1 cellular context compared by ENCODE assay signal in genomic region chr9:129655142-129655541, GRCh38.
TF ChIP-seq lines count a peak whose summit lies in the region.

No MANE protein-coding gene starts in this region.

TF ChIP-seq in IMR-90, 13 proteins besides CTCF, POLR2A, EP300 and RAD21:
- TF ChIP-seq RFX5 (IDR thresholded peaks at IDR 0.05; ENCODE audit: low read depth, low read length): no peak
- no peak for TF ChIP-seq MAFK (IDR thresholded peaks at IDR 0.05; ENCODE audit: low read depth, low read length)
- no peak for TF ChIP-seq SMC3 (IDR thresholded peaks at IDR 0.05; ENCODE audit: low read depth, low read length)
- no peak for TF ChIP-seq MXI1 (IDR thresholded peaks at IDR 0.05; ENCODE audit: borderline replicate concordance, low read depth, low read length)
- TF ChIP-seq MAZ (IDR thresholded peaks at IDR 0.05; ENCODE audit: borderline replicate concordance, low read depth, low read length): no peak
- TF ChIP-seq BHLHE40 (IDR thresholded peaks at IDR 0.05; ENCODE audit: low read depth, low read length): no peak
- no peak for TF ChIP-seq ELK1 (IDR thresholded peaks at IDR 0.05; ENCODE audit: borderline replicate concordance, low read depth, low read length)
- TF ChIP-seq FOS (IDR thresholded peaks at IDR 0.05; ENCODE audit: low read depth, low read length): no peak
- no peak for TF ChIP-seq CEBPB (IDR thresholded peaks at IDR 0.05; ENCODE audit: low read depth, low read length)
- no peak for TF ChIP-seq CHD1 (IDR thresholded peaks at IDR 0.05; ENCODE audit: low read depth, low read length)
- TF ChIP-seq USF2 (IDR thresholded peaks at IDR 0.05; ENCODE audit: low read depth, low read length): no peak
- TF ChIP-seq NFE2L2 (IDR thresholded peaks at IDR 0.05; ENCODE audit: low read depth, low read length): no peak
- no peak for TF ChIP-seq RCOR1 (IDR thresholded peaks at IDR 0.05; ENCODE audit: insufficient replicate concordance, low read length)
